In the genomic region with DNA sequence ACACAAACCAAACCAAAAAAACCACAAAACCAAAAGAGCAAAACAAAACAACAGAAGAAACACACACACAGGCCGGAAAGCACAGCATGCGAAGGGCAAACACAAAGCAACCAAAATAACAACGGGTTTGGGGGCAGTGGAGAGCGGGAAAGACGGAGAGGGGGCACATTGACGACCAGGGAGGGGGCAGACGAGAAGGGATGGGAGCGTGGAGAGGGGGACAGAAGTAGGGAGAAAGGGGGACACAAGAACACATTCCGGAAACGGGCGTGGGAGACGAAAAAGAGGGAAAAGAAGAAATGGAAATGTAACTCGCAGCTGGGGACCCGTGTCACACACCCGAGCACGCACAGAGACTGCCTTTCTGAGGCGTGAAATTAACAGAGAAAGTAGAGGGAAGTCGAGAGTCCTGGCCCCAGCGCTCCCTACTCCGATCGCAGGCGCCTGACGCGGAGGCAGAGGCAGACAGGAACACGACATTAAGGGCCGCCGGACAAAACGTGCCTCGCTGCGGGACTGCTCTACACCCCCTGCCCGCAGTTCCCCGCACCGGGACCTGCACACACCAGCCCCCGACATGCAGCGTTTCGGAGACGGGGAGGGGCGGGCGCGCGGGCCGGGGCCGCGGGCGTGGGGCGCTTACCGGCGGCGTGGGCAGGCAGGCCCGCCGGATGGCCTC, we compare ENCODE assay signal across 8 cellular contexts. TPM values are rescaled to one million over a fixed set of nuclear protein-coding genes. Genes with fewer than 3 reads are reported as not detected.
A peak's percentile ranks its signal among the peaks of the same experiment; 100 is the strongest.
DNase-seq lines count a peak whose midpoint lies in the region; ATAC-seq and TF ChIP-seq lines count a peak whose summit lies in the region.

No MANE protein-coding gene starts in this region.

- TF ChIP-seq RAD21 in SK-N-SH (IDR thresholded peaks at IDR 0.05; ENCODE audit: low read length) = no peak

- H4K20me1 ChIP-seq in SK-N-SH (ENCODE audit: insufficient read depth) = no peaks in the 10 kb centered on the region

- DNase-seq in SK-N-SH (no peak), H7 (peak; percentile 74), NCI-H2107 treated with DMSO at 0.1 percent for 48 hours (lab: John Stamatoyannopoulos, UW; ENCODE audit: unreplicated experiment) (peak; percentile 16), ovary (no peak), omental fat pad (ENCODE audit: low spot score) (no peak), thyroid gland (no peak)

- ATAC-seq in SK-N-SH treated with all-trans-retinoic acid at 6 μM for 48 hours = no peak
- ATAC-seq in omental fat pad (ENCODE audit: low FRiP score) = no peak

- TF ChIP-seq CTCF in SK-N-SH (IDR thresholded peaks at IDR 0.05) (no peak), ovary (IDR thresholded peaks at IDR 0.05) (no peak), omental fat pad (IDR thresholded peaks at IDR 0.05) (no peak), thyroid gland (IDR thresholded peaks at IDR 0.05) (no peak)

- H3K79me2 ChIP-seq in SK-N-SH (ENCODE audit: insufficient read depth) = no peaks in the 10 kb centered on the region

- POLR2A ChIA-PET in SK-N-SH (lab: Yijun Ruan, JAX) = interaction anchor here (0.6 kb wide), 1 partner anchor 10 kb away, joined by 4 read pairs; no protein-coding TSS in a partner anchor

- no peaks in the 10 kb centered on the region for H3K9me3 ChIP-seq in SK-N-SH
- no peaks in the 10 kb centered on the region for H3K9me3 ChIP-seq in ectodermal cell (ENCODE audit: control insufficient read depth, low read length)
- no peaks in the 10 kb centered on the region for H3K9me3 ChIP-seq in ovary
- H3K9me3 ChIP-seq in thyroid gland = no peaks in the 10 kb centered on the region

- WGBS in SK-N-SH (ENCODE audit: low lambda C conversion rate) = 8% methylated on average over 27 of the region's 51 CpGs
- WGBS in ectodermal cell, 2 experiments = 0 to 1% methylated on average over 51 of the region's 51 CpGs
- WGBS in ovary, 3 donors = 2 to 4% (median 2%) methylated on average over 46 to 51 of the region's 51 CpGs
- WGBS in thyroid gland, 2 donors = 4 to 5% methylated on average over 27 of the region's 51 CpGs

- H3K36me3 ChIP-seq in SK-N-SH (replicated peaks in 1 of 2; ENCODE audit: control insufficient read depth in 1 of 2, insufficient read depth in 2 of 2, low read length in 1 of 2) (no peaks in the 10 kb centered on the region), H7 (replicated peaks; ENCODE audit: control insufficient read depth, insufficient read depth, low read length) (no peaks in the 10 kb centered on the region), ectodermal cell (ENCODE audit: control insufficient read depth, insufficient read depth, low read length) (no peaks in the 10 kb centered on the region), ovary (no peaks in the 10 kb centered on the region), thyroid gland (no peaks in the 10 kb centered on the region)

- no peak for TF ChIP-seq EP300 in SK-N-SH (IDR thresholded peaks at IDR 0.05; ENCODE audit: borderline replicate concordance in 1 of 2, low read depth in 1 of 2, low read length in 1 of 2)
- no peak for TF ChIP-seq EP300 in ovary (IDR thresholded peaks at IDR 0.05)

- H3K4me1 ChIP-seq in SK-N-SH (ENCODE audit: control insufficient read depth in 1 of 2, insufficient read depth in 2 of 2, low read depth in 1 of 2, low read length in 1 of 2) (peaks cover 0 to 11% of the 10 kb centered on the region in 2 experiments; a peak in 1 of 4 replicates), ectodermal cell (ENCODE audit: control insufficient read depth, insufficient read depth, low read length) (peaks cover 10% of the 10 kb centered on the region), ovary (ENCODE audit: insufficient read depth) (peaks cover 15% of the 10 kb centered on the region), thyroid gland (peaks cover 10 to 28% of the 10 kb centered on the region in 2 donors)

- intact Hi-C loops in ovary (cut with DNase I) (no loop called here), thyroid gland (cut with DNase I) (loop anchor here (10.0 kb wide), 1 partner anchor 52 kb away; a partner anchor contains a TSS)

- H3K27me3 ChIP-seq in SK-N-SH (ENCODE audit: insufficient read depth) = peaks cover 93% of the 10 kb centered on the region
- H3K27me3 ChIP-seq in H7 (ENCODE audit: control insufficient read depth, insufficient read depth, low read length) = peaks cover 97% of the 10 kb centered on the region
- peaks cover 98% of the 10 kb centered on the region for H3K27me3 ChIP-seq in ectodermal cell (ENCODE audit: control insufficient read depth, insufficient read depth, low read length, poor library complexity, severe bottlenecking)
- no peaks in the 10 kb centered on the region for H3K27me3 ChIP-seq in ovary
- peaks cover 77% of the 10 kb centered on the region for H3K27me3 ChIP-seq in thyroid gland

- TF ChIP-seq POLR2A in ovary (IDR thresholded peaks at IDR 0.05) = no peak
- TF ChIP-seq POLR2A in thyroid gland (IDR thresholded peaks at IDR 0.05) = no peak

- H3K27ac ChIP-seq in SK-N-SH (ENCODE audit: low read depth in 2 of 2, low read length in 1 of 2) (no peak overlapping the region), ectodermal cell (ENCODE audit: insufficient read depth, low read depth, low read length, poor library complexity, severe bottlenecking) (no peak overlapping the region), ovary (no peak overlapping the region), thyroid gland (no peak overlapping the region)

- H3K9ac ChIP-seq in SK-N-SH = no peak overlapping the region

- H3K4me3 ChIP-seq in SK-N-SH (ENCODE audit: low read depth in 2 of 2, low read length in 1 of 2) (peak overlapping the region; percentile 45 to 50; a peak in 2 of 4 replicates), H7 (ENCODE audit: insufficient read depth, low read depth, low read length) (peak overlapping the region; percentile 39), ectodermal cell (ENCODE audit: insufficient read depth, low read depth, low read length) (peak overlapping the region; percentile 50), ovary (peak overlapping the region; percentile 24), thyroid gland (replicated peaks in 1 of 3) (peak overlapping the region in 1 of 3 donors; percentile 25)

- CTCF ChIA-PET in SK-N-SH (lab: Yijun Ruan, JAX) = interaction anchor here (1.2 to 1.8 kb wide), 7 partner anchors 9 to 465 kb away, joined by 3 to 6 read pairs (median 4); no protein-coding TSS in a partner anchor

- peaks cover 4% of the 10 kb centered on the region for H3F3A ChIP-seq in SK-N-SH (replicated peaks; ENCODE audit: insufficient read depth)

- no peaks in the 10 kb centered on the region for H3K9me2 ChIP-seq in SK-N-SH

- peak overlapping the region; percentile 66; the same call in 1 of the 2 replicates for H3K4me2 ChIP-seq in SK-N-SH

- H2AFZ ChIP-seq in SK-N-SH (ENCODE audit: low read depth) = no peak overlapping the region

TF ChIP-seq in SK-N-SH, 30 proteins besides CTCF, POLR2A, EP300 and RAD21 (continues in another document):
- TF ChIP-seq GATA2 (CRISPR knock-in tag; IDR thresholded peaks at IDR 0.05) = no peak
- TF ChIP-seq, protein P1, sequence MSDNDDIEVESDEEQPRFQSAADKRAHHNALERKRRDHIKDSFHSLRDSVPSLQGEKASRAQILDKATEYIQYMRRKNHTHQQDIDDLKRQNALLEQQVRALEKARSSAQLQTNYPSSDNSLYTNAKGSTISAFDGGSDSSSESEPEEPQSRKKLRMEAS (IDR thresholded peaks at IDR 0.05; ENCODE audit: low read depth) = no peak
- no peak for TF ChIP-seq JUND (IDR thresholded peaks at IDR 0.05)
- no peak for TF ChIP-seq TAF1 (IDR thresholded peaks at IDR 0.05; ENCODE audit: borderline replicate concordance, low read depth, low read length)
- no peak for TF ChIP-seq FOSL2 (IDR thresholded peaks at IDR 0.05; ENCODE audit: borderline replicate concordance, low read depth)
- no peak for TF ChIP-seq FOXM1 (IDR thresholded peaks at IDR 0.05; ENCODE audit: low read depth)
- TF ChIP-seq MEF2A (IDR thresholded peaks at IDR 0.05; ENCODE audit: borderline replicate concordance, low read depth) = no peak
- TF ChIP-seq MXI1 (IDR thresholded peaks at IDR 0.05; ENCODE audit: low read depth, low read length) = no peak

RNA-seq across cellular contexts. Expression of a gene that starts 0.7 kb away (rescaled TPM):
- polyA plus RNA-seq in SK-N-SH (2012; rRNA removed) (not detected in 2 replicates), ovary (under 1 TPM in 1 of 2 donors, not detected in 1; 0.02 TPM)
- under 0.01 TPM in 1 of 2 replicates, not detected in the other for polyA plus RNA-seq in SK-N-SH (2012; cell fraction: cytosol; rRNA removed)
- polyA plus RNA-seq in SK-N-SH (2012; cell fraction: nucleus; rRNA removed) = 0.01 and 0.04 TPM in 2 replicates
- total RNA-seq in H7 (2014; rRNA removed; shearing (Covaris generic)) = 0.03 TPM in 1 of 2 replicates, not detected in the other
- 60.7 TPM for polyA plus RNA-seq in ectodermal cell (2013, experiment 1 of 4)
- 96.6 TPM for polyA plus RNA-seq in ectodermal cell (2013, experiment 2 of 4)
- 70.1 TPM for polyA plus RNA-seq in ectodermal cell (2013, experiment 3 of 4)
- 85.4 TPM for polyA plus RNA-seq in ectodermal cell (2013, experiment 4 of 4)
- total RNA-seq in ovary (not detected), omental fat pad (not detected), thyroid gland (not detected)

RNA-seq across cellular contexts. Expression of a gene that starts 56.3 kb away (rescaled TPM):
- 1.8 and 2.6 TPM in 2 replicates for polyA plus RNA-seq in SK-N-SH (2012; rRNA removed)
- polyA plus RNA-seq in SK-N-SH (2012; cell fraction: cytosol; rRNA removed) = 3.1 and 3.5 TPM in 2 replicates
- 1.3 and 2.4 TPM in 2 replicates for polyA plus RNA-seq in SK-N-SH (2012; cell fraction: nucleus; rRNA removed)
- total RNA-seq in H7 (2014; rRNA removed; shearing (Covaris generic)) = 30.5 and 37.2 TPM in 2 replicates
- 30.2 TPM for polyA plus RNA-seq in ectodermal cell (2013, experiment 1 of 4)
- 32.5 TPM for polyA plus RNA-seq in ectodermal cell (2013, experiment 2 of 4)
- 23.9 TPM for polyA plus RNA-seq in ectodermal cell (2013, experiment 3 of 4)
- 24.0 TPM for polyA plus RNA-seq in ectodermal cell (2013, experiment 4 of 4)
- 10 to 100 TPM in 5 of 7 donors, 1 to 10 TPM in 2; 7.2 to 14.0 (median 11.4) TPM for total RNA-seq in ovary
- 1 to 10 TPM; 6.5 to 8.2 TPM for polyA plus RNA-seq in ovary
- 10 to 100 TPM in 2 of 4 donors, 1 to 10 TPM in 2; 5.8 to 14.7 (median 10.0) TPM for total RNA-seq in omental fat pad
- 10 to 100 TPM; 10.1 to 17.3 (median 13.5) TPM for total RNA-seq in thyroid gland

Comparison
In these comparisons a context has a peak if more than half of its experiments do, and no peak if none do; other contexts are left out.
1. DNase-seq: peak in H7 (single experiment) and NCI-H2107 treated with DMSO at 0.1 percent for 48 hours (single experiment); none in SK-N-SH (single experiment), ovary (0 of 5), omental fat pad (single experiment) and thyroid gland (0 of 2).